In genomic region chr19:55216461-55217198, GRCh38 we compare ENCODE assay signal across 8 cellular contexts. TPM values are rescaled to one million over a fixed set of nuclear protein-coding genes. Genes with fewer than 3 reads are reported as not detected.
DNase-seq lines count a peak whose midpoint lies in the region; ATAC-seq and TF ChIP-seq lines count a peak whose summit lies in the region.

No MANE protein-coding gene starts in this region.

- no peaks in the 10 kb centered on the region for H3K36me3 ChIP-seq in mesenchymal stem cell (ENCODE audit: control insufficient read depth in 1 of 2, insufficient read depth in 2 of 2, low read depth in 1 of 2, low read length in 2 of 2)

- H2BK12ac ChIP-seq in mesenchymal stem cell (ENCODE audit: low read length in 2 of 2) = peak overlapping the region; percentile 59 to 93

- H3K9ac ChIP-seq in mesenchymal stem cell (ENCODE audit: low read length) = peak overlapping the region; percentile 80

- WGBS in mesenchymal stem cell = 4% methylated on average over 33 of the region's 36 CpGs

- peak overlapping the region; percentile 87 for H2BK15ac ChIP-seq in mesenchymal stem cell (ENCODE audit: low read depth, poor library complexity, severe bottlenecking)

- peak overlapping the region; percentile 42 for H2BK120ac ChIP-seq in mesenchymal stem cell (ENCODE audit: low read depth, low read length)

- peak overlapping the region; percentile 37 for H2BK5ac ChIP-seq in mesenchymal stem cell (ENCODE audit: low read depth, low read length, poor library complexity, severe bottlenecking)

- no peak overlapping the region for H2AFZ ChIP-seq in mesenchymal stem cell (ENCODE audit: low read depth, low read length)

- peak overlapping the region; percentile 85 to 87 for H3K18ac ChIP-seq in mesenchymal stem cell (ENCODE audit: low read depth in 1 of 2, low read length in 2 of 2)

- peak overlapping the region; percentile 67 for H3K4me3 ChIP-seq in AG10803 (ENCODE audit: low read length)
- H3K4me3 ChIP-seq in HFF-Myc (replicated peaks; ENCODE audit: low read depth, low read length) = peak overlapping the region; percentile 43
- H3K4me3 ChIP-seq in mesenchymal stem cell (ENCODE audit: insufficient read depth in 1 of 2, low read depth in 1 of 2, low read length in 2 of 2) = peak overlapping the region; percentile 47 to 82

- ATAC-seq in GM18498 (IDR thresholded peaks at IDR 0.05; ENCODE audit: unreplicated experiment) = no peak

- peak overlapping the region; percentile 42 to 60 for H3K4ac ChIP-seq in mesenchymal stem cell (ENCODE audit: low read depth in 1 of 2, low read length in 2 of 2)

- H3K79me1 ChIP-seq in mesenchymal stem cell (replicated peaks; ENCODE audit: low read length, poor library complexity, severe bottlenecking) = no peaks in the 10 kb centered on the region

- H3K4me1 ChIP-seq in mesenchymal stem cell (ENCODE audit: control insufficient read depth, insufficient read depth, low read depth, low read length) = peaks cover 11% of the 10 kb centered on the region

- peak overlapping the region; percentile 78 for H3K27ac ChIP-seq in mesenchymal stem cell (ENCODE audit: low read length, poor library complexity, severe bottlenecking)

- peak overlapping the region; percentile 85 for H3K4me2 ChIP-seq in mesenchymal stem cell (ENCODE audit: low read length, poor library complexity, severe bottlenecking)

- peaks cover 7% of the 10 kb centered on the region for H3K9me3 ChIP-seq in mesenchymal stem cell (ENCODE audit: control insufficient read depth, low read length)

- DNase-seq in AG10803 (ENCODE audit: low read depth) (peak; percentile 99), HFF-Myc (ENCODE audit: extremely low read depth, low read depth) (peak; percentile 98), NCI-H526 treated with DMSO at 0.1 percent for 48 hours (lab: John Stamatoyannopoulos, UW) (peak; percentile 95), epidermal melanocyte (ENCODE audit: insufficient read length, low spot score) (peak; percentile 97), mesenchymal stem cell (peak; percentile 100)
- peak in 2 of 3 experiments; percentile 34 to 36 for DNase-seq in activated CD8-positive, alpha-beta memory T cell treated with anti-CD3 and anti-CD28 coated beads for 48 hours (ENCODE audit: low read depth in 2 of 3, low spot score in 2 of 3)
- peak; percentile 13 for DNase-seq in stimulated activated CD8-positive, alpha-beta memory T cell treated with anti-CD3 and anti-CD28 coated beads, Interleukin-15, amount 100 ng/mL, for 24 hours (ENCODE audit: low read depth)

- peak overlapping the region; percentile 35 for H4K8ac ChIP-seq in mesenchymal stem cell (ENCODE audit: low read length)

- H3K23ac ChIP-seq in mesenchymal stem cell (ENCODE audit: low read length in 2 of 2) = no peak overlapping the region

- peak overlapping the region; percentile 95 for H4K91ac ChIP-seq in mesenchymal stem cell (ENCODE audit: low read length)

- H3K14ac ChIP-seq in mesenchymal stem cell (ENCODE audit: low read length in 2 of 2) = no peak overlapping the region

- H3K27me3 ChIP-seq in mesenchymal stem cell (ENCODE audit: control insufficient read depth in 1 of 2, insufficient read depth in 1 of 2, low read length in 2 of 2) = no peaks in the 10 kb centered on the region

- no peak for TF ChIP-seq CTCF in AG10803 (conservative IDR thresholded peaks at IDR 0.05; ENCODE audit: low read length)
- TF ChIP-seq CTCF in HFF-Myc (IDR thresholded peaks at IDR 0.05; ENCODE audit: low read depth, low read length, missing control alignments) = no peak

- H2AK5ac ChIP-seq in mesenchymal stem cell (ENCODE audit: low read length, severe bottlenecking) = no peak overlapping the region

RNA-seq across cellular contexts. Expression of gene PTPRH, which starts 7.3 kb away (rescaled TPM):
- polyA plus RNA-seq in mesenchymal stem cell (2013, experiment 1 of 2) = 1.1 TPM
- 1.0 TPM for polyA plus RNA-seq in mesenchymal stem cell (2013, experiment 2 of 2)

RNA-seq across cellular contexts. Expression of gene TMEM86B, which starts 11.9 kb away (rescaled TPM):
- polyA plus RNA-seq in mesenchymal stem cell (2013, experiment 1 of 2) = 1.2 TPM
- 0.90 TPM for polyA plus RNA-seq in mesenchymal stem cell (2013, experiment 2 of 2)

RNA-seq across cellular contexts. Expression of gene SYT5, which starts 36.5 kb away (rescaled TPM):
- 0.28 TPM for polyA plus RNA-seq in mesenchymal stem cell (2013, experiment 1 of 2)
- 0.38 TPM for polyA plus RNA-seq in mesenchymal stem cell (2013, experiment 2 of 2)

RNA-seq across cellular contexts. Expression of gene PPP6R1, which starts 42.2 kb away (rescaled TPM):
- polyA plus RNA-seq in mesenchymal stem cell (2013, experiment 1 of 2) = 37.2 TPM
- polyA plus RNA-seq in mesenchymal stem cell (2013, experiment 2 of 2) = 37.7 TPM

RNA-seq across cellular contexts. Expression of gene DNAAF3, which starts 50.2 kb away (rescaled TPM):
- 0.37 TPM for polyA plus RNA-seq in mesenchymal stem cell (2013, experiment 1 of 2)
- polyA plus RNA-seq in mesenchymal stem cell (2013, experiment 2 of 2) = 0.45 TPM

Comparison
In these comparisons a context has a peak if more than half of its experiments do, and no peak if none do; other contexts are left out.
1. DNase-seq: peak in every context shown above with its lines; median percentile 100 in mesenchymal stem cell; 99 in AG10803; 98 in HFF-Myc; 97 in epidermal melanocyte; 95 in NCI-H526 treated with DMSO at 0.1 percent for 48 hours; 35 in activated CD8-positive, alpha-beta memory T cell treated with anti-CD3 and anti-CD28 coated beads for 48 hours; 13 in stimulated activated CD8-positive, alpha-beta memory T cell treated with anti-CD3 and anti-CD28 coated beads, Interleukin-15, amount 100 ng/mL, for 24 hours.